Comparison of ENCODE assay signal across 18 cellular contexts in genomic region chr19:48798937-48799336, GRCh38. TPM values are rescaled to one million over a fixed set of nuclear protein-coding genes. Genes with fewer than 3 reads are reported as not detected.
A peak's percentile ranks its signal among the peaks of the same experiment; 100 is the strongest.
DNase-seq lines count a peak whose midpoint lies in the region; ATAC-seq and TF ChIP-seq lines count a peak whose summit lies in the region.
"Had no signal": no experiment of that assay in that cellular context is flagged by ENCODE, and none has a peak within 500 bp of the region (broad histone marks: within the 10 kb centered on the region; RNA-seq: fewer than 3 reads in every experiment).

No MANE protein-coding gene starts in this region.

- H3K4me1 Mint-ChIP-seq in nephron progenitor cell: peaks cover 37% of the 10 kb centered on the region

- no peaks in the 10 kb centered on the region for H3K9me3 Mint-ChIP-seq in nephron progenitor cell
- H3K9me3 Mint-ChIP-seq: activated T-cell treated with anti-CD3 and anti-CD28 coated beads, Interleukin-2, amount 50 U/mL, for 24 hours; CD14-positive monocyte; nephron had no signal

- H3K27me3 ChIP-seq in DND-41 (ENCODE audit: insufficient read depth, low read length, poor library complexity) (no peaks in the 10 kb centered on the region), Loucy (ENCODE audit: insufficient read depth, low read length, poor library complexity, severe bottlenecking) (no peaks in the 10 kb centered on the region), PC-3 (ENCODE audit: low read length) (no peaks in the 10 kb centered on the region)

- POLR2A ChIA-PET in PC-3 (lab: Charles Lee; ENCODE audit: unreplicated experiment): no interaction called here

- peaks cover 9% of the 10 kb centered on the region for H3K36me3 Mint-ChIP-seq in nephron progenitor cell (ENCODE audit: low read depth)
- H3K36me3 Mint-ChIP-seq: brain had no signal

- H3K36me3 ChIP-seq in DND-41 (ENCODE audit: insufficient read depth, low read length) (0 out of 2 replicates have a peak, but pooled peaks cover 12% of the 10 kb centered on the region), Loucy (ENCODE audit: insufficient read depth, low read length) (no peaks in the 10 kb centered on the region), PC-3 (ENCODE audit: low read depth, low read length) (no peaks in the 10 kb centered on the region; the same call in 1 of the 2 replicates)

- TF ChIP-seq CTCF in DND-41 (IDR thresholded peaks at IDR 0.05; ENCODE audit: borderline replicate concordance, extremely low read depth, low read length, poor library complexity, severe bottlenecking) (no peak), Loucy (conservative IDR thresholded peaks at IDR 0.05; ENCODE audit: low read length) (no peak), choroid plexus epithelial cell (conservative IDR thresholded peaks at IDR 0.05; ENCODE audit: low read depth, low read length) (no peak), nephron progenitor cell (IDR thresholded peaks at IDR 0.05) (no peak), PC-3 (conservative IDR thresholded peaks at IDR 0.05; ENCODE audit: low read depth, low read length) (no peak)

- H3K4me2 ChIP-seq in DND-41 (ENCODE audit: insufficient read depth, low read length) (no peak overlapping the region), Loucy (ENCODE audit: low read depth, low read length, poor library complexity, severe bottlenecking) (peak overlapping the region; percentile 55), PC-3 (ENCODE audit: low read length) (no peak overlapping the region)

- no TSS peak for BruUV-seq in PC-3 (replicated peaks; lab: Mats Ljungman, UMichigan)

- no peaks in the 10 kb centered on the region for H3K79me2 ChIP-seq in DND-41 (ENCODE audit: insufficient read depth, low read length)
- no peaks in the 10 kb centered on the region for H3K79me2 ChIP-seq in Loucy (ENCODE audit: insufficient read depth, low read length)
- no peaks in the 10 kb centered on the region for H3K79me2 ChIP-seq in PC-3 (ENCODE audit: low read length)

- H3K4me3 Mint-ChIP-seq in nephron progenitor cell: no peak overlapping the region
- H3K4me3 Mint-ChIP-seq: activated T-cell treated with anti-CD3 and anti-CD28 coated beads, Interleukin-2, amount 50 U/mL, for 24 hours had no signal

- peak overlapping the region; percentile 3; the same call in 1 of the 2 replicates for H3K27ac ChIP-seq in DND-41 (ENCODE audit: low read length)
- H3K27ac ChIP-seq in PC-3 (ENCODE audit: low read length): no peak overlapping the region

- H3K9ac ChIP-seq in DND-41 (ENCODE audit: low read depth, low read length) (0 out of 2 replicates have a peak overlapping the region, but pooled peaks have one; percentile 14), Loucy (ENCODE audit: low read depth, low read length, poor library complexity, severe bottlenecking) (peak overlapping the region; percentile 56), PC-3 (ENCODE audit: low read length) (no peak overlapping the region)

- intact Hi-C loops in PC-3 (cut with micrococcal nuclease): no loop called here

- no peaks in the 10 kb centered on the region for H3K9me3 ChIP-seq in DND-41 (ENCODE audit: insufficient read depth, low read length, severe bottlenecking)
- no peaks in the 10 kb centered on the region for H3K9me3 ChIP-seq in Loucy (ENCODE audit: insufficient read depth, low read depth, low read length)
- no peaks in the 10 kb centered on the region for H3K9me3 ChIP-seq in PC-3 (ENCODE audit: low read length)

- CTCF ChIA-PET in PC-3 (lab: Charles Lee): no interaction called here

- H3F3A ChIP-seq in Loucy (ENCODE audit: low read depth) (no peaks in the 10 kb centered on the region), PC-3 (ENCODE audit: low read length, unreplicated experiment) (no peaks in the 10 kb centered on the region)

- H4K20me1 ChIP-seq in DND-41 (ENCODE audit: insufficient read depth, low read length): no peaks in the 10 kb centered on the region
- no peaks in the 10 kb centered on the region for H4K20me1 ChIP-seq in Loucy (ENCODE audit: insufficient read depth, low read length, poor library complexity, severe bottlenecking)
- no peaks in the 10 kb centered on the region for H4K20me1 ChIP-seq in PC-3 (ENCODE audit: low read length)

- no peaks in the 10 kb centered on the region for H3K27me3 Mint-ChIP-seq in nephron progenitor cell (ENCODE audit: low read depth, poor library complexity)
- H3K27me3 Mint-ChIP-seq: activated T-cell treated with anti-CD3 and anti-CD28 coated beads, Interleukin-2, amount 50 U/mL, for 24 hours had no signal

- DNase-seq in DND-41 (peak; percentile 53), choroid plexus epithelial cell (ENCODE audit: low read depth) (peak; percentile 58), nephron progenitor cell (no peak), PC-3 (no peak), SKM-1 treated with dmso at 0.1 percent for 144 hours (lab: John Stamatoyannopoulos, UW; ENCODE audit: unreplicated experiment) (no peak)
- DNase-seq: activated CD4-positive, CD25-positive, alpha-beta regulatory T cell; activated T-cell treated with anti-CD3 and anti-CD28 coated beads, Interleukin-2, amount 50 U/mL, for 24 hours; KG1; kidney; NCI-H226; Right ventricle myocardium superior; stimulated activated CD4-positive, alpha-beta T cell treated with anti-CD3 and anti-CD28 coated beads, Interleukin-12 subunit alpha, Interleukin-12 subunit beta, amount 100 ng/mL, for 4 hours had no signal

- H2AFZ ChIP-seq in DND-41 (ENCODE audit: low read depth, low read length) (no peak overlapping the region), Loucy (ENCODE audit: low read length) (no peak overlapping the region), PC-3 (ENCODE audit: low read length) (no peak overlapping the region)

- H3K4me3 ChIP-seq in DND-41 (ENCODE audit: low read depth in 1 of 2, low read length in 2 of 2) (no peak overlapping the region), Loucy (ENCODE audit: low read length, poor library complexity, severe bottlenecking) (peak overlapping the region; percentile 6), choroid plexus epithelial cell (ENCODE audit: low read depth, low read length) (no peak overlapping the region), PC-3 (ENCODE audit: low read length) (no peak overlapping the region)

- H3K4me1 ChIP-seq in DND-41 (ENCODE audit: insufficient read depth, low read length) (peaks cover 24% of the 10 kb centered on the region), Loucy (ENCODE audit: insufficient read depth, low read length, poor library complexity, severe bottlenecking) (peaks cover 9% of the 10 kb centered on the region), PC-3 (ENCODE audit: insufficient read depth, low read length) (no peaks in the 10 kb centered on the region)

- peak overlapping the region; percentile 68 for H3K27ac Mint-ChIP-seq in nephron progenitor cell
- H3K27ac Mint-ChIP-seq: activated T-cell treated with anti-CD3 and anti-CD28 coated beads, Interleukin-2, amount 50 U/mL, for 24 hours had no signal

- ATAC-seq in DND-41 (ENCODE audit: insufficient read depth, low read depth) (no peak), HG02571 (IDR thresholded peaks at IDR 0.05; ENCODE audit: unreplicated experiment) (no peak), GM18498 (IDR thresholded peaks at IDR 0.05; ENCODE audit: unreplicated experiment) (no peak), PC-3 (no peak)

- H3K9me2 ChIP-seq in Loucy (replicated peaks; ENCODE audit: low read depth, low read length): no peaks in the 10 kb centered on the region
- H3K9me2 ChIP-seq in PC-3 (replicated peaks; ENCODE audit: low read length): no peaks in the 10 kb centered on the region

RNA-seq across cellular contexts. Expression of gene BCAT2, which starts 11.9 kb away (rescaled TPM):
- 41.1 and 50.0 TPM in 2 replicates for total RNA-seq in PC-3 (2014; rRNA removed)

RNA-seq across cellular contexts. Expression of gene HSD17B14, which starts 37.4 kb away (rescaled TPM):
- total RNA-seq in PC-3 (2014; rRNA removed): 15.0 and 15.4 TPM in 2 replicates

RNA-seq across cellular contexts. Expression of gene FGF21, which starts 43.6 kb away (rescaled TPM):
- total RNA-seq in PC-3 (2014; rRNA removed): not detected in 2 replicates
- total RNA-seq: kidney, Right ventricle myocardium superior had no signal

RNA-seq across cellular contexts. Expression of gene FUT1, which starts 46.5 kb away (rescaled TPM):
- 4.6 and 4.8 TPM in 2 replicates for total RNA-seq in PC-3 (2014; rRNA removed)

RNA-seq across cellular contexts. Expression of gene IZUMO1, which starts 52.2 kb away (rescaled TPM):
- total RNA-seq in PC-3 (2014; rRNA removed): not detected in 2 replicates

Comparison
In these comparisons a context has a peak if more than half of its experiments do, and no peak if none do; other contexts are left out.
1. DNase-seq: peak in DND-41 (single experiment) and choroid plexus epithelial cell (single experiment); none in nephron progenitor cell (single experiment), PC-3 (single experiment) and SKM-1 treated with dmso at 0.1 percent for 144 hours (single experiment).